2 cellular contexts compared by ENCODE assay signal in genomic region chrX:21158678-21159077, GRCh38.
TF ChIP-seq lines count a peak whose summit lies in the region.

No MANE protein-coding gene starts in this region.

TF ChIP-seq in GM23338, 12 proteins besides CTCF, POLR2A, EP300 and RAD21 (continued from another document):
- TF ChIP-seq JUNB (IDR thresholded peaks at IDR 0.05; ENCODE audit: unreplicated experiment): no peak
- TF ChIP-seq CREB1 (CRISPR knock-in tag; IDR thresholded peaks at IDR 0.05; ENCODE audit: low read depth): no peak
- TF ChIP-seq, protein P1, sequence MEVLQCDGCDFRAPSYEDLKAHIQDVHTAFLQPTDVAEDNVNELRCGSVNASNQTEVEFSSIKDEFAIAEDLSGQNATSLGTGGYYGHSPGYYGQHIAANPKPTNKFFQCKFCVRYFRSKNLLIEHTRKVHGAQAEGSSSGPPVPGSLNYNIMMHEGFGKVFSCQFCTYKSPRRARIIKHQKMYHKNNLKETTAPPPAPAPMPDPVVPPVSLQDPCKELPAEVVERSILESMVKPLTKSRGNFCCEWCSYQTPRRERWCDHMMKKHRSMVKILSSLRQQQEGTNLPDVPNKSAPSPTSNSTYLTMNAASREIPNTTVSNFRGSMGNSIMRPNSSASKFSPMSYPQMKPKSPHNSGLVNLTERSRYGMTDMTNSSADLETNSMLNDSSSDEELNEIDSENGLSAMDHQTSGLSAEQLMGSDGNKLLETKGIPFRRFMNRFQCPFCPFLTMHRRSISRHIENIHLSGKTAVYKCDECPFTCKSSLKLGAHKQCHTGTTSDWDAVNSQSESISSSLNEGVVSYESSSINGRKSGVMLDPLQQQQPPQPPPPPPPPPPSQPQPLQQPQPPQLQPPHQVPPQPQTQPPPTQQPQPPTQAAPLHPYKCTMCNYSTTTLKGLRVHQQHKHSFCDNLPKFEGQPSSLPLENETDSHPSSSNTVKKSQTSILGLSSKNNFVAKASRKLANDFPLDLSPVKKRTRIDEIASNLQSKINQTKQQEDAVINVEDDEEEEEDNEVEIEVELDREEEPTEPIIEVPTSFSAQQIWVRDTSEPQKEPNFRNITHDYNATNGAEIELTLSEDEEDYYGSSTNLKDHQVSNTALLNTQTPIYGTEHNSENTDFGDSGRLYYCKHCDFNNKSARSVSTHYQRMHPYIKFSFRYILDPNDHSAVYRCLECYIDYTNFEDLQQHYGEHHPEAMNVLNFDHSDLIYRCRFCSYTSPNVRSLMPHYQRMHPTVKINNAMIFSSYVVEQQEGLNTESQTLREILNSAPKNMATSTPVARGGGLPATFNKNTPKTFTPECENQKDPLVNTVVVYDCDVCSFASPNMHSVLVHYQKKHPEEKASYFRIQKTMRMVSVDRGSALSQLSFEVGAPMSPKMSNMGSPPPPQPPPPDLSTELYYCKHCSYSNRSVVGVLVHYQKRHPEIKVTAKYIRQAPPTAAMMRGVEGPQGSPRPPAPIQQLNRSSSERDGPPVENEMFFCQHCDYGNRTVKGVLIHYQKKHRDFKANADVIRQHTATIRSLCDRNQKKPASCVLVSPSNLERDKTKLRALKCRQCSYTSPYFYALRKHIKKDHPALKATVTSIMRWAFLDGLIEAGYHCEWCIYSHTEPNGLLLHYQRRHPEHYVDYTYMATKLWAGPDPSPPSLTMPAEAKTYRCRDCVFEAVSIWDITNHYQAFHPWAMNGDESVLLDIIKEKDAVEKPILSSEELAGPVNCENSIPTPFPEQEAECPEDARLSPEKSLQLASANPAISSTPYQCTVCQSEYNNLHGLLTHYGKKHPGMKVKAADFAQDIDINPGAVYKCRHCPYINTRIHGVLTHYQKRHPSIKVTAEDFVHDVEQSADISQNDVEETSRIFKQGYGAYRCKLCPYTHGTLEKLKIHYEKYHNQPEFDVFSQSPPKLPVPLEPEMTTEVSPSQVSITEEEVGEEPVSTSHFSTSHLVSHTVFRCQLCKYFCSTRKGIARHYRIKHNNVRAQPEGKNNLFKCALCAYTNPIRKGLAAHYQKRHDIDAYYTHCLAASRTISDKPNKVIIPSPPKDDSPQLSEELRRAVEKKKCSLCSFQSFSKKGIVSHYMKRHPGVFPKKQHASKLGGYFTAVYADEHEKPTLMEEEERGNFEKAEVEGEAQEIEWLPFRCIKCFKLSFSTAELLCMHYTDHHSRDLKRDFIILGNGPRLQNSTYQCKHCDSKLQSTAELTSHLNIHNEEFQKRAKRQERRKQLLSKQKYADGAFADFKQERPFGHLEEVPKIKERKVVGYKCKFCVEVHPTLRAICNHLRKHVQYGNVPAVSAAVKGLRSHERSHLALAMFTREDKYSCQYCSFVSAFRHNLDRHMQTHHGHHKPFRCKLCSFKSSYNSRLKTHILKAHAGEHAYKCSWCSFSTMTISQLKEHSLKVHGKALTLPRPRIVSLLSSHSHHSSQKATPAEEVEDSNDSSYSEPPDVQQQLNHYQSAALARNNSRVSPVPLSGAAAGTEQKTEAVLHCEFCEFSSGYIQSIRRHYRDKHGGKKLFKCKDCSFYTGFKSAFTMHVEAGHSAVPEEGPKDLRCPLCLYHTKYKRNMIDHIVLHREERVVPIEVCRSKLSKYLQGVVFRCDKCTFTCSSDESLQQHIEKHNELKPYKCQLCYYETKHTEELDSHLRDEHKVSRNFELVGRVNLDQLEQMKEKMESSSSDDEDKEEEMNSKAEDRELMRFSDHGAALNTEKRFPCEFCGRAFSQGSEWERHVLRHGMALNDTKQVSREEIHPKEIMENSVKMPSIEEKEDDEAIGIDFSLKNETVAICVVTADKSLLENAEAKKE (CRISPR knock-in tag; IDR thresholded peaks at IDR 0.05): no peak
- TF ChIP-seq NANOG (IDR thresholded peaks at IDR 0.05; ENCODE audit: borderline replicate concordance): no peak
- TF ChIP-seq EZH2phosphoT487 (IDR thresholded peaks at IDR 0.05; ENCODE audit: unreplicated experiment): no peak
- no peak for TF ChIP-seq ETS1 (IDR thresholded peaks at IDR 0.05)
- TF ChIP-seq EZH2 (IDR thresholded peaks at IDR 0.05; ENCODE audit: low read depth, unreplicated experiment): no peak
- no peak for TF ChIP-seq STAT1 (IDR thresholded peaks at IDR 0.05; ENCODE audit: unreplicated experiment)
- TF ChIP-seq POLR2AphosphoS5 (IDR thresholded peaks at IDR 0.05; ENCODE audit: low read depth): no peak

TF ChIP-seq in WTC11, 78 proteins besides CTCF, POLR2A, EP300 and RAD21 (continued from another document):
- TF ChIP-seq PREB (CRISPR knock-in tag; IDR thresholded peaks at IDR 0.05; ENCODE audit: borderline replicate concordance) (no peak), ZNF232 (CRISPR knock-in tag; IDR thresholded peaks at IDR 0.05) (no peak), HMGA2 (CRISPR knock-in tag; IDR thresholded peaks at IDR 0.05) (no peak), FOXJ3 (CRISPR knock-in tag; IDR thresholded peaks at IDR 0.05; ENCODE audit: borderline replicate concordance) (no peak)
- TF ChIP-seq, protein P2, sequence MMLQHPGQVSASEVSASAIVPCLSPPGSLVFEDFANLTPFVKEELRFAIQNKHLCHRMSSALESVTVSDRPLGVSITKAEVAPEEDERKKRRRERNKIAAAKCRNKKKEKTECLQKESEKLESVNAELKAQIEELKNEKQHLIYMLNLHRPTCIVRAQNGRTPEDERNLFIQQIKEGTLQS (CRISPR knock-in tag; conservative IDR thresholded peaks at IDR 0.05): no peak
- TF ChIP-seq, protein P3, sequence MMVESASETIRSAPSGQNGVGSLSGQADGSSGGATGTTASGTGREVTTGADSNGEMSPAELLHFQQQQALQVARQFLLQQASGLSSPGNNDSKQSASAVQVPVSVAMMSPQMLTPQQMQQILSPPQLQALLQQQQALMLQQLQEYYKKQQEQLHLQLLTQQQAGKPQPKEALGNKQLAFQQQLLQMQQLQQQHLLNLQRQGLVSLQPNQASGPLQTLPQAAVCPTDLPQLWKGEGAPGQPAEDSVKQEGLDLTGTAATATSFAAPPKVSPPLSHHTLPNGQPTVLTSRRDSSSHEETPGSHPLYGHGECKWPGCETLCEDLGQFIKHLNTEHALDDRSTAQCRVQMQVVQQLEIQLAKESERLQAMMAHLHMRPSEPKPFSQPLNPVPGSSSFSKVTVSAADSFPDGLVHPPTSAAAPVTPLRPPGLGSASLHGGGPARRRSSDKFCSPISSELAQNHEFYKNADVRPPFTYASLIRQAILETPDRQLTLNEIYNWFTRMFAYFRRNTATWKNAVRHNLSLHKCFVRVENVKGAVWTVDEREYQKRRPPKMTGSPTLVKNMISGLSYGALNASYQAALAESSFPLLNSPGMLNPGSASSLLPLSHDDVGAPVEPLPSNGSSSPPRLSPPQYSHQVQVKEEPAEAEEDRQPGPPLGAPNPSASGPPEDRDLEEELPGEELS (CRISPR knock-in tag; IDR thresholded peaks at IDR 0.05): no peak
